15 cellular contexts compared by ENCODE assay signal in genomic region chr9:131045300-131046092, GRCh38. TPM values are rescaled to one million over a fixed set of nuclear protein-coding genes. Genes with fewer than 3 reads are reported as not detected.
DNase-seq lines count a peak whose midpoint lies in the region; ATAC-seq and TF ChIP-seq lines count a peak whose summit lies in the region.
"Had no signal": no experiment of that assay in that cellular context is flagged by ENCODE, and none has a peak within 500 bp of the region (broad histone marks: within the 10 kb centered on the region; RNA-seq: fewer than 3 reads in every experiment).

No MANE protein-coding gene starts in this region.

- TF ChIP-seq CTCF in CD8-positive, alpha-beta T cell (IDR thresholded peaks at IDR 0.05) = no peak
- no peak for TF ChIP-seq CTCF in GM13976 (IDR thresholded peaks at IDR 0.05; ENCODE audit: borderline replicate concordance, control extremely low read depth, extremely low read depth, insufficient read depth, missing control alignments)
- TF ChIP-seq CTCF in GM10266 (IDR thresholded peaks at IDR 0.05; ENCODE audit: control insufficient read depth, insufficient read depth, low read depth, missing control alignments) = no peak

- DNase-seq in CD8-positive, alpha-beta T cell = peak in 2 of 7 experiments; percentile 16 to 36
- DNase-seq in RKO (ENCODE audit: low spot score) (peak; percentile 55), GM13976 (ENCODE audit: low spot score) (no peak), GM10266 (ENCODE audit: extremely low spot score) (no peak)
- DNase-seq in activated T-cell treated with anti-CD3 and anti-CD28 coated beads, Interleukin-2, amount 50 U/mL, for 48 hours = peak; percentile 49 to 64
- DNase-seq in stimulated activated CD4-positive, alpha-beta T cell treated with anti-CD3 and anti-CD28 coated beads, Interleukin-12 subunit alpha, Interleukin-12 subunit beta, amount 100 ng/mL, for 4 hours = peak; percentile 29
- DNase-seq: BE2C; effector memory CD8-positive, alpha-beta T cell; GOT3; SHP77; WERI-Rb-1 had no signal

- intact Hi-C loops in CD8-positive, alpha-beta T cell (cut with DNase I, micrococcal nuclease) = loop anchor here (1.0 to 5.0 kb wide), 4 partner anchors 179 to 585 kb away; no protein-coding TSS in a partner anchor

- no peak overlapping the region for H3K27ac ChIP-seq in CD8-positive, alpha-beta T cell (ENCODE audit: low read depth, low read length)
- H3K27ac ChIP-seq: heart left ventricle, parathyroid adenoma, WERI-Rb-1 had no signal

- no peak overlapping the region for H3K4me3 ChIP-seq in CD8-positive, alpha-beta T cell (ENCODE audit: low read depth, low read length)
- H3K4me3 ChIP-seq: heart left ventricle had no signal

- no peak overlapping the region for H3K27ac Mint-ChIP-seq in CD8-positive, alpha-beta T cell
- H3K27ac Mint-ChIP-seq: effector memory CD8-positive, alpha-beta T cell had no signal

- in situ Hi-C loops in GM13976 (cut with MboI; ENCODE audit: low sequenced_read_pairs, unreplicated experiment) = no loop called here

- POLR2A ChIA-PET in CD8-positive, alpha-beta T cell (lab: Charles Lee) = interaction anchor here (0.6 to 0.7 kb wide), 2 partner anchors 311 to 585 kb away, joined by 3 to 4 read pairs; no protein-coding TSS in a partner anchor

- no peak overlapping the region for H3K4me3 Mint-ChIP-seq in CD8-positive, alpha-beta T cell
- H3K4me3 Mint-ChIP-seq: effector memory CD8-positive, alpha-beta T cell had no signal

- peaks cover 10% of the 10 kb centered on the region for H3K27me3 Mint-ChIP-seq in CD8-positive, alpha-beta T cell (ENCODE audit: low read depth)

- H3K4me1 ChIP-seq in CD8-positive, alpha-beta T cell (ENCODE audit: insufficient read depth, low read length) = peaks cover 11% of the 10 kb centered on the region
- H3K4me1 ChIP-seq: BE2C, parathyroid adenoma had no signal

- CTCF ChIA-PET in CD8-positive, alpha-beta T cell (lab: Charles Lee) = interaction anchor here (0.9 to 3.0 kb wide), 6 partner anchors 11 to 338 kb away, joined by 3 to 27 read pairs (median 7); no protein-coding TSS in a partner anchor

- no peaks in the 10 kb centered on the region for H3K36me3 ChIP-seq in CD8-positive, alpha-beta T cell (ENCODE audit: insufficient read depth, low read length)
- H3K36me3 ChIP-seq: BE2C, heart left ventricle, WERI-Rb-1 had no signal

- no peaks in the 10 kb centered on the region for H3K27me3 ChIP-seq in CD8-positive, alpha-beta T cell (ENCODE audit: insufficient read depth, low read length)
- H3K27me3 ChIP-seq: BE2C, heart left ventricle had no signal

- no peaks in the 10 kb centered on the region for H3K9me3 Mint-ChIP-seq in CD8-positive, alpha-beta T cell
- H3K9me3 Mint-ChIP-seq: effector memory CD8-positive, alpha-beta T cell had no signal

- H3K4me1 Mint-ChIP-seq in CD8-positive, alpha-beta T cell (ENCODE audit: low read depth) = peaks cover 15% of the 10 kb centered on the region

- no peaks in the 10 kb centered on the region for H3K36me3 Mint-ChIP-seq in CD8-positive, alpha-beta T cell

- no peaks in the 10 kb centered on the region for H3K9me3 ChIP-seq in CD8-positive, alpha-beta T cell (ENCODE audit: low read length)
- H3K9me3 ChIP-seq: BE2C, heart left ventricle had no signal

- peak; percentile 35 for ATAC-seq in CD8-positive, alpha-beta T cell
- ATAC-seq in HG02798 (IDR thresholded peaks at IDR 0.05; ENCODE audit: poor library complexity, unreplicated experiment) (no peak), GM21423 (IDR thresholded peaks at IDR 0.05; ENCODE audit: unreplicated experiment) (no peak)
- ATAC-seq: effector memory CD8-positive, alpha-beta T cell had no signal

RNA-seq across cellular contexts. Expression of gene LAMC3, which starts 36.5 kb away (rescaled TPM):
- total RNA-seq in CD8-positive, alpha-beta T cell = under 1 TPM; 0.19 to 0.43 TPM

RNA-seq across cellular contexts. Expression of gene AIF1L, which starts 50.8 kb away (rescaled TPM):
- not detected for total RNA-seq in CD8-positive, alpha-beta T cell

Comparison
In these comparisons a context has a peak if more than half of its experiments do, and no peak if none do; other contexts are left out.
1. DNase-seq: peak in RKO (single experiment), activated T-cell treated with anti-CD3 and anti-CD28 coated beads, Interleukin-2, amount 50 U/mL, for 48 hours (2 of 2) and stimulated activated CD4-positive, alpha-beta T cell treated with anti-CD3 and anti-CD28 coated beads, Interleukin-12 subunit alpha, Interleukin-12 subunit beta, amount 100 ng/mL, for 4 hours (single experiment); none in GM13976 (single experiment) and GM10266 (single experiment).